ENCODE assay signal across 2 cellular contexts in genomic region chr7:74579800-74580685, GRCh38.
TF ChIP-seq lines count a peak whose summit lies in the region.

No MANE protein-coding gene starts in this region.

TF ChIP-seq in IMR-90, 13 proteins besides CTCF, POLR2A, EP300 and RAD21:
- TF ChIP-seq RCOR1 (IDR thresholded peaks at IDR 0.05; ENCODE audit: insufficient replicate concordance, low read length) (no peak), SMC3 (IDR thresholded peaks at IDR 0.05; ENCODE audit: low read depth, low read length) (no peak), MXI1 (IDR thresholded peaks at IDR 0.05; ENCODE audit: borderline replicate concordance, low read depth, low read length) (no peak), USF2 (IDR thresholded peaks at IDR 0.05; ENCODE audit: low read depth, low read length) (no peak), CEBPB (IDR thresholded peaks at IDR 0.05; ENCODE audit: low read depth, low read length) (peak; percentile 84), CHD1 (IDR thresholded peaks at IDR 0.05; ENCODE audit: low read depth, low read length) (no peak), BHLHE40 (IDR thresholded peaks at IDR 0.05; ENCODE audit: low read depth, low read length) (no peak), RFX5 (IDR thresholded peaks at IDR 0.05; ENCODE audit: low read depth, low read length) (no peak)

TF ChIP-seq in HepG2, 621 proteins besides CTCF, POLR2A, EP300 and RAD21 (continues in another document):
- peak; percentile 44; the same call in 1 of the 2 replicates for TF ChIP-seq ZBTB14 (CRISPR knock-in tag; IDR thresholded peaks at IDR 0.05)
- TF ChIP-seq HNF4G (IDR thresholded peaks at IDR 0.05; ENCODE audit: borderline replicate concordance, low read depth, low read length): peak; percentile 93
- TF ChIP-seq HNF4G (CRISPR knock-in tag; IDR thresholded peaks at IDR 0.05; ENCODE audit: borderline replicate concordance, low read depth): peak; percentile 90
- TF ChIP-seq JUN (CRISPR knock-in tag; IDR thresholded peaks at IDR 0.05): peak; percentile 52; the same call in 1 of the 2 replicates
- no peak for TF ChIP-seq FOXM1 (CRISPR knock-in tag; IDR thresholded peaks at IDR 0.05)
- no peak for TF ChIP-seq GLMP (CRISPR knock-in tag; IDR thresholded peaks at IDR 0.05; ENCODE audit: borderline replicate concordance)
- no peak for TF ChIP-seq ZNF282 (IDR thresholded peaks at IDR 0.05; ENCODE audit: partially characterized antibody)
- 0 out of 2 replicates have a peak, but pooled peaks have one; percentile 12 for TF ChIP-seq HNF1A (IDR thresholded peaks at IDR 0.05; ENCODE audit: low read depth)
- TF ChIP-seq HNF1A (CRISPR knock-in tag; IDR thresholded peaks at IDR 0.05; ENCODE audit: borderline replicate concordance): peak; percentile 90
- no peak for TF ChIP-seq SNAI1 (CRISPR knock-in tag; IDR thresholded peaks at IDR 0.05; ENCODE audit: borderline replicate concordance)
- peak; percentile 58 for TF ChIP-seq HOXA5 (CRISPR knock-in tag; IDR thresholded peaks at IDR 0.05)
- no peak for TF ChIP-seq SRSF4 (IDR thresholded peaks at IDR 0.05; ENCODE audit: low read depth, low read length, poor library complexity, severe bottlenecking)
- no peak for TF ChIP-seq RBM22 (optimal IDR thresholded peaks at IDR 0.05; ENCODE audit: low read length)
- TF ChIP-seq FOXJ3 (CRISPR knock-in tag; IDR thresholded peaks at IDR 0.05; ENCODE audit: borderline replicate concordance): peak; percentile 74; the same call in 1 of the 2 replicates
- TF ChIP-seq NFRKB (IDR thresholded peaks at IDR 0.05): no peak
- TF ChIP-seq NRL (CRISPR knock-in tag; IDR thresholded peaks at IDR 0.05; ENCODE audit: borderline replicate concordance): peak; percentile 84; the same call in 1 of the 2 replicates
- no peak for TF ChIP-seq NONO (IDR thresholded peaks at IDR 0.05)
- TF ChIP-seq NONO (CRISPR knock-in tag; conservative IDR thresholded peaks at IDR 0.05): peak; percentile 90
- TF ChIP-seq ATF6 (CRISPR knock-in tag; conservative IDR thresholded peaks at IDR 0.05): no peak
- no peak for TF ChIP-seq RELA (CRISPR knock-in tag; IDR thresholded peaks at IDR 0.05)
- TF ChIP-seq ZNF101 (CRISPR knock-in tag; IDR thresholded peaks at IDR 0.05; ENCODE audit: borderline replicate concordance, low read depth): no peak
- no peak for TF ChIP-seq RERE (CRISPR knock-in tag; IDR thresholded peaks at IDR 0.05; ENCODE audit: low read depth)
- no peak for TF ChIP-seq ZNF432 (CRISPR knock-in tag; IDR thresholded peaks at IDR 0.05; ENCODE audit: borderline replicate concordance)
- TF ChIP-seq HMG20B (CRISPR knock-in tag; conservative IDR thresholded peaks at IDR 0.05): no peak; the same call in 1 of the 2 replicates
- no peak for TF ChIP-seq PLSCR1 (CRISPR knock-in tag; IDR thresholded peaks at IDR 0.05; ENCODE audit: borderline replicate concordance)
- no peak for TF ChIP-seq USF2 (IDR thresholded peaks at IDR 0.05; ENCODE audit: low read depth, low read length)
- TF ChIP-seq USF2 (CRISPR knock-in tag; IDR thresholded peaks at IDR 0.05; ENCODE audit: borderline replicate concordance): no peak; the same call in 1 of the 2 replicates
- TF ChIP-seq GATAD1 (CRISPR knock-in tag; IDR thresholded peaks at IDR 0.05): peak; percentile 26; the same call in 1 of the 2 replicates
- TF ChIP-seq MEIS1 (CRISPR knock-in tag; IDR thresholded peaks at IDR 0.05; ENCODE audit: borderline replicate concordance): peak; percentile 95; the same call in 1 of the 2 replicates
- TF ChIP-seq AFF4 (CRISPR knock-in tag; IDR thresholded peaks at IDR 0.05): no peak
- TF ChIP-seq SAP130 (CRISPR knock-in tag; IDR thresholded peaks at IDR 0.05; ENCODE audit: low read depth): peak; percentile 66
- TF ChIP-seq ZNF629 (CRISPR knock-in tag; conservative IDR thresholded peaks at IDR 0.05): peak; percentile 100
